In genomic region chr21:43761886-43762285, GRCh38 we compare ENCODE assay signal across 27 cellular contexts.
"Had no signal": no experiment of that assay in that cellular context is flagged by ENCODE, and none has a peak within 500 bp of the region (broad histone marks: within the 10 kb centered on the region; RNA-seq: fewer than 3 reads in every experiment).

No MANE protein-coding gene starts in this region.

- DNase-seq: activated CD4-positive, alpha-beta memory T cell treated with anti-CD3 and anti-CD28 coated beads for 36 hours; activated CD4-positive, alpha-beta T cell treated with anti-CD3 and anti-CD28 coated beads for 36 hours; activated CD4-positive, alpha-beta T cell treated with anti-CD3 and anti-CD28 coated beads, Interleukin-2, amount 10 ng/mL, durations not matched to agents 24 days and 14 days; activated CD4-positive, CD25-positive, alpha-beta regulatory T cell; activated CD4-positive, CD25-positive, alpha-beta regulatory T cell treated with anti-CD3 and anti-CD28 coated beads, Interleukin-2, amount 50 U/mL, for 72 hours; activated CD8-positive, alpha-beta memory T cell treated with anti-CD3 and anti-CD28 coated beads, Interleukin-2, amount 10 ng/mL, durations not matched to agents 7 days and 5 days; activated CD8-positive, alpha-beta memory T cell treated with anti-CD3 and anti-CD28 coated beads, Interleukin-2, amount 50 U/mL, for 4 hours; activated CD8-positive, alpha-beta T cell treated with anti-CD3 and anti-CD28 coated beads, Interleukin-2, amount 10 ng/mL, durations not matched to agents 7 days and 5 days; activated effector memory CD4-positive, alpha-beta T cell treated with anti-CD3 and anti-CD28 coated beads, Interleukin-2, amount 50 U/mL, for 16 hours; activated naive CD4-positive, alpha-beta T cell treated with anti-CD3 and anti-CD28 coated beads for 36 hours; activated naive CD8-positive, alpha-beta T cell treated with anti-CD3 and anti-CD28 coated beads for 36 hours; activated naive CD8-positive, alpha-beta T cell treated with anti-CD3 and anti-CD28 coated beads, Interleukin-2, amount 50 U/mL, for 24 hours; activated T-cell treated with anti-CD3 and anti-CD28 coated beads, Interleukin-2, amount 50 U/mL, for 1 hour; activated T-cell treated with anti-CD3 and anti-CD28 coated beads, Interleukin-2, amount 50 U/mL, for 48 hours; adrenal gland; amygdala; aorta; caudate nucleus; cortex of kidney; dermis blood vessel endothelial cell; effector CD4-positive, alpha-beta T cell; effector memory CD8-positive, alpha-beta T cell; foreskin fibroblast; T-helper 2 cell had no signal

- H3K9me3 ChIP-seq: adrenal gland, body of pancreas, gastroesophageal sphincter had no signal

- H3K27me3 ChIP-seq: adrenal gland, body of pancreas, gastroesophageal sphincter had no signal

- FAIRE-seq: colon had no signal

- H3K4me3 ChIP-seq: adrenal gland, body of pancreas, gastroesophageal sphincter had no signal

- H3K27ac ChIP-seq: adrenal gland, body of pancreas, gastroesophageal sphincter had no signal
